Comparison of ENCODE assay signal across 1 cellular context in the genomic region with DNA sequence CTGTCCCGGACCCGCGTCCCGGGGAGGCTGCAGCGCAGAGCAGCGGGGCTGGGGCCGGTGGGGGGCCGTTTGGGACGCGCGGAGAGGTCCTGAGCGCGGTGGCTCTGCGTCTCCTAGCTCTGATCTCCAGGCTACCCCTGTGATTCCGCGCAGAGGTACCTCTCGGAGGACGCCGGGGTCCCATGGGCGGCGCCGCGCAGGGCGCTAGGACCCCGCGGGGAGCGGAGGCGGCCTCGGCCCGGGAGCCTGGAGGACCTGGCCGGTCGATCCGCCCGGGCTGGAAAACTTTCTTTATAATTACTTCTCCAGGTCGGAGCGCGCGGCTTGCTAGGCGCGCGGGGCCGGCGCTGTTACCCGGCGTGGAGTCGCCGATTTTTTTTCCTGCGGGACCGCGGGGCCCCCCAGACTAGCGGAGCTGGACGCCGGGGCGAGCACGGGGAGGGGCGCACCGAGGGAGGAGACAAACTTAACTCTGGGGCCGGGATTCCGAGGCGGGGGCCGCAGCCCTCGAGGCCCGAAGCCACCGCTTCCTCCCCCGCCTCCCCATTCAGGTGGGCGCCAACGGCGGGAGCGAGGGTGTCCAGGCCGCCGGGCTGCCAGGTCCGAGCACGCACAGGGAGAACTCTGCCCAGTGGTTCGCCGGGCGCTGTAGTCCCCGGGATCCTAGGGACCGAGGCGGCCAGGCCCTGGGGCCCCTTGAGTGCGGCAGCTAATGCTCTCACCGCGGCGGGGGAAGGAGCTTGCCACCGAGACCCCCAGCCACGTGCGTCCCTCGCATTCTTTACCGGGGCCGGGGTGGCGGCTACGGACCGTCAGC.
A peak's percentile ranks its signal among the peaks of the same experiment; 100 is the strongest.
TF ChIP-seq lines count a peak whose summit lies in the region.

No MANE protein-coding gene starts in this region.

TF ChIP-seq in HEK293, 187 proteins besides CTCF, POLR2A, EP300 and RAD21 (continued from another document):
- TF ChIP-seq, protein P1, sequence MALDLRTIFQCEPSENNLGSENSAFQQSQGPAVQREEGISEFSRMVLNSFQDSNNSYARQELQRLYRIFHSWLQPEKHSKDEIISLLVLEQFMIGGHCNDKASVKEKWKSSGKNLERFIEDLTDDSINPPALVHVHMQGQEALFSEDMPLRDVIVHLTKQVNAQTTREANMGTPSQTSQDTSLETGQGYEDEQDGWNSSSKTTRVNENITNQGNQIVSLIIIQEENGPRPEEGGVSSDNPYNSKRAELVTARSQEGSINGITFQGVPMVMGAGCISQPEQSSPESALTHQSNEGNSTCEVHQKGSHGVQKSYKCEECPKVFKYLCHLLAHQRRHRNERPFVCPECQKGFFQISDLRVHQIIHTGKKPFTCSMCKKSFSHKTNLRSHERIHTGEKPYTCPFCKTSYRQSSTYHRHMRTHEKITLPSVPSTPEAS (tag by site-specific recombination; IDR thresholded peaks at IDR 0.05): no peak
- TF ChIP-seq, protein P2, sequence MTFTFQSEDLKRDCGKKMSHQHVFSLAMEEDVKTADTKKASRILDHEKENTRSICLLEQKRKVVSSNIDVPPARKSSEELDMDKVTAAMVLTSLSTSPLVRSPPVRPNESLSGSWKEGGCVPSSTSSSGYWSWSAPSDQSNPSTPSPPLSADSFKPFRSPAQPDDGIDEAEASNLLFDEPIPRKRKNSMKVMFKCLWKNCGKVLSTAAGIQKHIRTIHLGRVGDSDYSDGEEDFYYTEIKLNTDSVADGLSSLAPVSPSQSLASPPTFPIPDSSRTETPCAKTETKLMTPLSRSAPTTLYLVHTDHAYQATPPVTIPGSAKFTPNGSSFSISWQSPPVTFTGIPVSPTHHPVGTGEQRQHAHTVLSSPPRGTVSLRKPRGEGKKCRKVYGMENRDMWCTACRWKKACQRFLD (tag by site-specific recombination; IDR thresholded peaks at IDR 0.05): no peak
- TF ChIP-seq KLF10 (tag by site-specific recombination; IDR thresholded peaks at IDR 0.05) (0 out of 2 replicates have a peak, but pooled peaks have one; percentile 66), ZNF596 (tag by site-specific recombination; IDR thresholded peaks at IDR 0.05) (no peak; the same call in 1 of the 2 replicates), ZNF112 (tag by site-specific recombination; IDR thresholded peaks at IDR 0.05) (no peak), ZNF623 (tag by site-specific recombination; IDR thresholded peaks at IDR 0.05) (no peak; the same call in 1 of the 2 replicates), ZNF146 (tag by site-specific recombination; IDR thresholded peaks at IDR 0.05) (no peak), ZNF214 (tag by site-specific recombination; IDR thresholded peaks at IDR 0.05; ENCODE audit: borderline replicate concordance) (no peak), ZNF423 (tag by site-specific recombination; IDR thresholded peaks at IDR 0.05) (peak; percentile 97), ZNF560 (tag by site-specific recombination; IDR thresholded peaks at IDR 0.05; ENCODE audit: borderline replicate concordance) (no peak), ZNF114 (tag by site-specific recombination; IDR thresholded peaks at IDR 0.05) (no peak), ZNF223 (tag by site-specific recombination; IDR thresholded peaks at IDR 0.05) (no peak; the same call in 1 of the 2 replicates), SP3 (tag by site-specific recombination; IDR thresholded peaks at IDR 0.05) (peak; percentile 59), ZNF660 (tag by site-specific recombination; IDR thresholded peaks at IDR 0.05) (peak; percentile 80; the same call in 1 of the 2 replicates), OSR2 (tag by site-specific recombination; IDR thresholded peaks at IDR 0.05) (no peak), RBAK (tag by site-specific recombination; IDR thresholded peaks at IDR 0.05) (no peak), GLI2 (tag by site-specific recombination; IDR thresholded peaks at IDR 0.05; ENCODE audit: borderline replicate concordance, low read depth) (no peak), ZNF791 (tag by site-specific recombination; IDR thresholded peaks at IDR 0.05) (no peak), ZNF404 (tag by site-specific recombination; IDR thresholded peaks at IDR 0.05) (no peak), ZNF202 (tag by site-specific recombination; IDR thresholded peaks at IDR 0.05; ENCODE audit: borderline replicate concordance) (peak; percentile 76; the same call in 1 of the 2 replicates), ZNF266 (tag by site-specific recombination; IDR thresholded peaks at IDR 0.05; ENCODE audit: low read depth) (no peak; the same call in 1 of the 2 replicates), GLIS1 (tag by site-specific recombination; IDR thresholded peaks at IDR 0.05) (peak; percentile 90), ZSCAN16 (tag by site-specific recombination; IDR thresholded peaks at IDR 0.05) (no peak), ZNF621 (tag by site-specific recombination; IDR thresholded peaks at IDR 0.05) (no peak)
- TF ChIP-seq, protein P3, sequence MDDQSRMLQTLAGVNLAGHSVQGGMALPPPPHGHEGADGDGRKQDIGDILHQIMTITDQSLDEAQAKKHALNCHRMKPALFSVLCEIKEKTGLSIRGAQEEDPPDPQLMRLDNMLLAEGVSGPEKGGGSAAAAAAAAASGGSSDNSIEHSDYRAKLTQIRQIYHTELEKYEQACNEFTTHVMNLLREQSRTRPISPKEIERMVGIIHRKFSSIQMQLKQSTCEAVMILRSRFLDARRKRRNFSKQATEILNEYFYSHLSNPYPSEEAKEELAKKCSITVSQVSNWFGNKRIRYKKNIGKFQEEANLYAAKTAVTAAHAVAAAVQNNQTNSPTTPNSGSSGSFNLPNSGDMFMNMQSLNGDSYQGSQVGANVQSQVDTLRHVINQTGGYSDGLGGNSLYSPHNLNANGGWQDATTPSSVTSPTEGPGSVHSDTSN (CRISPR knock-in tag; IDR thresholded peaks at IDR 0.05): 0 out of 2 replicates have a peak, but pooled peaks have one; percentile 32
- TF ChIP-seq, protein P4, sequence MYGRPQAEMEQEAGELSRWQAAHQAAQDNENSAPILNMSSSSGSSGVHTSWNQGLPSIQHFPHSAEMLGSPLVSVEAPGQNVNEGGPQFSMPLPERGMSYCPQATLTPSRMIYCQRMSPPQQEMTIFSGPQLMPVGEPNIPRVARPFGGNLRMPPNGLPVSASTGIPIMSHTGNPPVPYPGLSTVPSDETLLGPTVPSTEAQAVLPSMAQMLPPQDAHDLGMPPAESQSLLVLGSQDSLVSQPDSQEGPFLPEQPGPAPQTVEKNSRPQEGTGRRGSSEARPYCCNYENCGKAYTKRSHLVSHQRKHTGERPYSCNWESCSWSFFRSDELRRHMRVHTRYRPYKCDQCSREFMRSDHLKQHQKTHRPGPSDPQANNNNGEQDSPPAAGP (tag by site-specific recombination; IDR thresholded peaks at IDR 0.05): peak; percentile 88
- TF ChIP-seq, protein P5, sequence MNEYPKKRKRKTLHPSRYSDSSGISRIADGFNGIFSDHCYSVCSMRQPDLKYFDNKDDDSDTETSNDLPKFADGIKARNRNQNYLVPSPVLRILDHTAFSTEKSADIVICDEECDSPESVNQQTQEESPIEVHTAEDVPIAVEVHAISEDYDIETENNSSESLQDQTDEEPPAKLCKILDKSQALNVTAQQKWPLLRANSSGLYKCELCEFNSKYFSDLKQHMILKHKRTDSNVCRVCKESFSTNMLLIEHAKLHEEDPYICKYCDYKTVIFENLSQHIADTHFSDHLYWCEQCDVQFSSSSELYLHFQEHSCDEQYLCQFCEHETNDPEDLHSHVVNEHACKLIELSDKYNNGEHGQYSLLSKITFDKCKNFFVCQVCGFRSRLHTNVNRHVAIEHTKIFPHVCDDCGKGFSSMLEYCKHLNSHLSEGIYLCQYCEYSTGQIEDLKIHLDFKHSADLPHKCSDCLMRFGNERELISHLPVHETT (tag by site-specific recombination; IDR thresholded peaks at IDR 0.05): no peak
